In the genomic region with DNA sequence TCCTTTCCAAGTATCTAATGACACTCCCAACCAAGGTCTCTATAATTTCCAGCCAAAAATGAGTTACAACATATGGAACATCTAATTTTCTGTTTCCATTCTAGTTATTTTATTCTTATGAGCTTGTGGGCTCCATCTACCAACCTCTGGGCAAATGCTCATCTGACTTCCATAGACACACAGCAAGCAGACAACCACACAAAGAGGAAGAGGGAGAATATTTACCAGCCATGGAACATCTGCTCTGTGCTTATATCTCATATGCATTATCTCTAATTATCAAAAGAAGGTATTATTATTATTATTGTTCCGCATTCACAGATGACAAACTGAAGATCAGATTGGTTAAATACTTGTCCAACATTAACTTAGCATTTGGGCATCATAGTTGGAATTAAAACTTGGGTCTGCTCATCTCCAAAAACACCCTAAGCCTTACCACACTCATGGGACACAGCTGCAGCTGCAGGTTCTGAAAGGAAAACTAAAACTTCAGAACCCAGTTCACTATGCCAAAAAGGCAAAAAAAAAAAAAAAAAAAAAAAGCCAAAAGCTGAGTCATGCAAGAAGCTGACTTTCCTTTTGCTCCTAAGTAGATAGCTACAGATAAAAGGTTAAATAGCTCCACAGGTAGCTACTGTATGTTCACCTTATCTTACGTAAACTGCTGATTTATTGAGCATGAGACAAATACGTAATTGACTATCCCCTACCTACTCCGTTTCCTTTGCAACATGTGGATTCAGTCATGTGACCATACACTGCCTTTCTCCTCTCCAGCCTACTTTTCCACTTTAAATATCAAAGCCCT, we compare ENCODE assay signal across 2 cellular contexts.
TF ChIP-seq lines count a peak whose summit lies in the region.

No MANE protein-coding gene starts in this region.

TF ChIP-seq in GM12891, 5 proteins besides CTCF, POLR2A, EP300 and RAD21:
- TF ChIP-seq POU2F2 (IDR thresholded peaks at IDR 0.05; ENCODE audit: low read depth, low read length) (no peak), SPI1 (IDR thresholded peaks at IDR 0.05; ENCODE audit: low read depth, low read length) (peak; percentile 74)

TF ChIP-seq in H1, 55 proteins besides CTCF, POLR2A, EP300 and RAD21:
- TF ChIP-seq BACH1 (IDR thresholded peaks at IDR 0.05; ENCODE audit: low read length): peak; percentile 70
- TF ChIP-seq MAFK (IDR thresholded peaks at IDR 0.05; ENCODE audit: low read depth, low read length): peak; percentile 22; the same call in 1 of the 2 replicates
- TF ChIP-seq USF2 (IDR thresholded peaks at IDR 0.05; ENCODE audit: low read length): peak; percentile 18; the same call in 1 of the 2 replicates
- TF ChIP-seq NRF1 (IDR thresholded peaks at IDR 0.05; ENCODE audit: low read depth, low read length): no peak
- no peak for TF ChIP-seq FOSL1 (IDR thresholded peaks at IDR 0.05; ENCODE audit: insufficient read depth, low read depth, low read length)
